In genomic region chr1:36752891-36753361, GRCh38 we compare ENCODE assay signal across 1 cellular context.
TF ChIP-seq lines count a peak whose summit lies in the region.

No MANE protein-coding gene starts in this region.

TF ChIP-seq in H1, 55 proteins besides CTCF, POLR2A, EP300 and RAD21:
- TF ChIP-seq RFX5 (IDR thresholded peaks at IDR 0.05; ENCODE audit: borderline replicate concordance, low read depth, low read length) (no peak), SIN3A (conservative IDR thresholded peaks at IDR 0.05 in 1 of 2, IDR thresholded peaks at IDR 0.05 in 1 of 2; ENCODE audit: low read depth in 1 of 2, low read length in 2 of 2) (no peak), SIX5 (IDR thresholded peaks at IDR 0.05; ENCODE audit: low read depth, low read length) (no peak)
